1 cellular context compared by ENCODE assay signal in genomic region chr9:116280529-116280928, GRCh38.
TF ChIP-seq lines count a peak whose summit lies in the region.

No MANE protein-coding gene starts in this region.

TF ChIP-seq in GM23338, 12 proteins besides CTCF, POLR2A, EP300 and RAD21 (continued from another document):
- TF ChIP-seq ETS1 (IDR thresholded peaks at IDR 0.05) (no peak), STAT1 (IDR thresholded peaks at IDR 0.05; ENCODE audit: unreplicated experiment) (no peak), JUNB (IDR thresholded peaks at IDR 0.05; ENCODE audit: unreplicated experiment) (no peak)
